Comparison of ENCODE assay signal across 1 cellular context in genomic region chr18:22182884-22183610, GRCh38.
A peak's percentile ranks its signal among the peaks of the same experiment; 100 is the strongest.
TF ChIP-seq lines count a peak whose summit lies in the region.

No MANE protein-coding gene starts in this region.

TF ChIP-seq in HEK293, 187 proteins besides CTCF, POLR2A, EP300 and RAD21 (continued from another document and continues in another):
- no peak for TF ChIP-seq PRDM2 (tag by site-specific recombination; IDR thresholded peaks at IDR 0.05; ENCODE audit: borderline replicate concordance)
- TF ChIP-seq, protein P1, sequence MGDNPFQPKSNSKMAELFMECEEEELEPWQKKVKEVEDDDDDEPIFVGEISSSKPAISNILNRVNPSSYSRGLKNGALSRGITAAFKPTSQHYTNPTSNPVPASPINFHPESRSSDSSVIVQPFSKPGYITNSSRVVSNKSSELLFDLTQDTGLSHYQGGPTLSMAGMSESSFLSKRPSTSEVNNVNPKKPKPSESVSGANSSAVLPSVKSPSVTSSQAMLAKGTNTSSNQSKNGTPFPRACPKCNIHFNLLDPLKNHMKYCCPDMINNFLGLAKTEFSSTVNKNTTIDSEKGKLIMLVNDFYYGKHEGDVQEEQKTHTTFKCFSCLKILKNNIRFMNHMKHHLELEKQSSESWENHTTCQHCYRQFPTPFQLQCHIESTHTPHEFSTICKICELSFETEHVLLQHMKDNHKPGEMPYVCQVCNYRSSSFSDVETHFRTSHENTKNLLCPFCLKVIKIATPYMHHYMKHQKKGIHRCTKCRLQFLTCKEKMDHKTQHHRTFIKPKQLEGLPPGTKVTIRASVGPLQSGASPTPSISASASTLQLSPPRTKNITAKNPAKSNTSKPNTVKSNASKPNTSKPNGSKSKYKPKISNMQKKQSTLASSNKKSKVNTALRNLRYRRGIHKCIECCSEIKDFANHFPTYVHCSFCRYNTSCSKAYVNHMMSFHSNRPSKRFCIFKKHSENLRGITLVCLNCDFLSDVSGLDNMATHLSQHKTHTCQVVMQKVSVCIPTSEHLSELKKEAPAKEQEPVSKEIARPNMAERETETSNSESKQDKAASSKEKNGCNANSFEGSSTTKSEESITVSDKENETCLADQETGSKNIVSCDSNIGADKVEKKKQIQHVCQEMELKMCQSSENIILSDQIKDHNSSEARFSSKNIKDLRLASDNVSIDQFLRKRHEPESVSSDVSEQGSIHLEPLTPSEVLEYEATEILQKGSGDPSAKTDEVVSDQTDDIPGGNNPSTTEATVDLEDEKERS (tag by site-specific recombination; IDR thresholded peaks at IDR 0.05) = no peak
- no peak for TF ChIP-seq SETDB1 (IDR thresholded peaks at IDR 0.05; ENCODE audit: insufficient read length, low read length)
- TF ChIP-seq ZNF274 (IDR thresholded peaks at IDR 0.05; ENCODE audit: low read length) = no peak
- TF ChIP-seq ZNF274 (tag by site-specific recombination; IDR thresholded peaks at IDR 0.05; ENCODE audit: borderline replicate concordance) = no peak
- no peak for TF ChIP-seq ZNF521 (tag by site-specific recombination; IDR thresholded peaks at IDR 0.05)
- peak; percentile 31 for TF ChIP-seq KLF1 (tag by site-specific recombination; IDR thresholded peaks at IDR 0.05)
- TF ChIP-seq REPIN1 (tag by site-specific recombination; IDR thresholded peaks at IDR 0.05; ENCODE audit: low read depth) = no peak
- peak; percentile 70 for TF ChIP-seq ZNF629 (tag by site-specific recombination; IDR thresholded peaks at IDR 0.05)
- TF ChIP-seq ZNF114 (tag by site-specific recombination; IDR thresholded peaks at IDR 0.05) = no peak
- peak; percentile 94 for TF ChIP-seq FEZF1 (tag by site-specific recombination; IDR thresholded peaks at IDR 0.05)
- no peak; the same call in 1 of the 2 replicates for TF ChIP-seq ZNF10 (tag by site-specific recombination; IDR thresholded peaks at IDR 0.05)
- TF ChIP-seq ZNF24 (tag by site-specific recombination; IDR thresholded peaks at IDR 0.05) = no peak
- no peak for TF ChIP-seq ZNF473 (tag by site-specific recombination; IDR thresholded peaks at IDR 0.05)
- TF ChIP-seq ZNF133 (tag by site-specific recombination; IDR thresholded peaks at IDR 0.05) = no peak
- TF ChIP-seq ZNF2 (tag by site-specific recombination; IDR thresholded peaks at IDR 0.05) = no peak
- TF ChIP-seq ZNF639 (tag by site-specific recombination; IDR thresholded peaks at IDR 0.05) = 0 out of 2 replicates have a peak, but pooled peaks have one; percentile 16
- no peak for TF ChIP-seq ZNF174 (tag by site-specific recombination; IDR thresholded peaks at IDR 0.05)
- no peak for TF ChIP-seq SP3 (tag by site-specific recombination; IDR thresholded peaks at IDR 0.05)
- TF ChIP-seq, protein P2, sequence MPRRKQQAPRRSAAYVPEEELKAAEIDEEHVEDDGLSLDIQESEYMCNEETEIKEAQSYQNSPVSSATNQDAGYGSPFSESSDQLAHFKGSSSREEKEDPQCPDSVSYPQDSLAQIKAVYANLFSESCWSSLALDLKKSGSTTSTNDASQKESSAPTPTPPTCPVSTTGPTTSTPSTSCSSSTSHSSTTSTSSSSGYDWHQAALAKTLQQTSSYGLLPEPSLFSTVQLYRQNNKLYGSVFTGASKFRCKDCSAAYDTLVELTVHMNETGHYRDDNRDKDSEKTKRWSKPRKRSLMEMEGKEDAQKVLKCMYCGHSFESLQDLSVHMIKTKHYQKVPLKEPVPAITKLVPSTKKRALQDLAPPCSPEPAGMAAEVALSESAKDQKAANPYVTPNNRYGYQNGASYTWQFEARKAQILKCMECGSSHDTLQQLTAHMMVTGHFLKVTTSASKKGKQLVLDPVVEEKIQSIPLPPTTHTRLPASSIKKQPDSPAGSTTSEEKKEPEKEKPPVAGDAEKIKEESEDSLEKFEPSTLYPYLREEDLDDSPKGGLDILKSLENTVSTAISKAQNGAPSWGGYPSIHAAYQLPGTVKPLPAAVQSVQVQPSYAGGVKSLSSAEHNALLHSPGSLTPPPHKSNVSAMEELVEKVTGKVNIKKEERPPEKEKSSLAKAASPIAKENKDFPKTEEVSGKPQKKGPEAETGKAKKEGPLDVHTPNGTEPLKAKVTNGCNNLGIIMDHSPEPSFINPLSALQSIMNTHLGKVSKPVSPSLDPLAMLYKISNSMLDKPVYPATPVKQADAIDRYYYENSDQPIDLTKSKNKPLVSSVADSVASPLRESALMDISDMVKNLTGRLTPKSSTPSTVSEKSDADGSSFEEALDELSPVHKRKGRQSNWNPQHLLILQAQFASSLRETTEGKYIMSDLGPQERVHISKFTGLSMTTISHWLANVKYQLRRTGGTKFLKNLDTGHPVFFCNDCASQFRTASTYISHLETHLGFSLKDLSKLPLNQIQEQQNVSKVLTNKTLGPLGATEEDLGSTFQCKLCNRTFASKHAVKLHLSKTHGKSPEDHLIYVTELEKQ (tag by site-specific recombination; IDR thresholded peaks at IDR 0.05; ENCODE audit: borderline replicate concordance) = 0 out of 2 replicates have a peak, but pooled peaks have one; percentile 13
- TF ChIP-seq, protein P3, sequence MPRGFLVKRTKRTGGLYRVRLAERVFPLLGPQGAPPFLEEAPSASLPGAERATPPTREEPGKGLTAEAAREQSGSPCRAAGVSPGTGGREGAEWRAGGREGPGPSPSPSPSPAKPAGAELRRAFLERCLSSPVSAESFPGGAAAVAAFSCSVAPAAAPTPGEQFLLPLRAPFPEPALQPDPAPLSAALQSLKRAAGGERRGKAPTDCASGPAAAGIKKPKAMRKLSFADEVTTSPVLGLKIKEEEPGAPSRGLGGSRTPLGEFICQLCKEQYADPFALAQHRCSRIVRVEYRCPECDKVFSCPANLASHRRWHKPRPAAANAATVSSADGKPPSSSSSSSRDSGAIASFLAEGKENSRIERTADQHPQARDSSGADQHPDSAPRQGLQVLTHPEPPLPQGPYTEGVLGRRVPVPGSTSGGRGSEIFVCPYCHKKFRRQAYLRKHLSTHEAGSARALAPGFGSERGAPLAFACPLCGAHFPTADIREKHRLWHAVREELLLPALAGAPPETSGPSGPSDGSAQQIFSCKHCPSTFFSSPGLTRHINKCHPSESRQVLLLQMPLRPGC (tag by site-specific recombination; IDR thresholded peaks at IDR 0.05) = 0 out of 2 replicates have a peak, but pooled peaks have one; percentile 54
- TF ChIP-seq, protein P4, sequence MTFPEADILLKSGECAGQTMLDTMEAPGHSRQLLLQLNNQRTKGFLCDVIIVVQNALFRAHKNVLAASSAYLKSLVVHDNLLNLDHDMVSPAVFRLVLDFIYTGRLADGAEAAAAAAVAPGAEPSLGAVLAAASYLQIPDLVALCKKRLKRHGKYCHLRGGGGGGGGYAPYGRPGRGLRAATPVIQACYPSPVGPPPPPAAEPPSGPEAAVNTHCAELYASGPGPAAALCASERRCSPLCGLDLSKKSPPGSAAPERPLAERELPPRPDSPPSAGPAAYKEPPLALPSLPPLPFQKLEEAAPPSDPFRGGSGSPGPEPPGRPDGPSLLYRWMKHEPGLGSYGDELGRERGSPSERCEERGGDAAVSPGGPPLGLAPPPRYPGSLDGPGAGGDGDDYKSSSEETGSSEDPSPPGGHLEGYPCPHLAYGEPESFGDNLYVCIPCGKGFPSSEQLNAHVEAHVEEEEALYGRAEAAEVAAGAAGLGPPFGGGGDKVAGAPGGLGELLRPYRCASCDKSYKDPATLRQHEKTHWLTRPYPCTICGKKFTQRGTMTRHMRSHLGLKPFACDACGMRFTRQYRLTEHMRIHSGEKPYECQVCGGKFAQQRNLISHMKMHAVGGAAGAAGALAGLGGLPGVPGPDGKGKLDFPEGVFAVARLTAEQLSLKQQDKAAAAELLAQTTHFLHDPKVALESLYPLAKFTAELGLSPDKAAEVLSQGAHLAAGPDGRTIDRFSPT (tag by site-specific recombination; IDR thresholded peaks at IDR 0.05) = 0 out of 2 replicates have a peak, but pooled peaks have one; percentile 34
- TF ChIP-seq ZNF654 (tag by site-specific recombination; IDR thresholded peaks at IDR 0.05; ENCODE audit: low read depth) = no peak
- TF ChIP-seq, protein P5, sequence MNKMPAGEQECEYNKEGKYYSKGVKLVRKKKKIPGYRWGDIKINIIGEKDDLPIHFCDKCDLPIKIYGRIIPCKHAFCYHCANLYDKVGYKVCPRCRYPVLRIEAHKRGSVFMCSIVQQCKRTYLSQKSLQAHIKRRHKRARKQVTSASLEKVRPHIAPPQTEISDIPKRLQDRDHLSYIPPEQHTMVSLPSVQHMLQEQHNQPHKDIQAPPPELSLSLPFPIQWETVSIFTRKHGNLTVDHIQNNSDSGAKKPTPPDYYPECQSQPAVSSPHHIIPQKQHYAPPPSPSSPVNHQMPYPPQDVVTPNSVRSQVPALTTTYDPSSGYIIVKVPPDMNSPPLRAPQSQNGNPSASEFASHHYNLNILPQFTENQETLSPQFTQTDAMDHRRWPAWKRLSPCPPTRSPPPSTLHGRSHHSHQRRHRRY (tag by site-specific recombination; IDR thresholded peaks at IDR 0.05) = no peak
- no peak for TF ChIP-seq ZSCAN23 (tag by site-specific recombination; IDR thresholded peaks at IDR 0.05)
- 0 out of 2 replicates have a peak, but pooled peaks have one; percentile 7 for TF ChIP-seq ZNF623 (tag by site-specific recombination; IDR thresholded peaks at IDR 0.05)
- peak; percentile 74; the same call in 1 of the 2 replicates for TF ChIP-seq BCL11B (tag by site-specific recombination; IDR thresholded peaks at IDR 0.05; ENCODE audit: low read depth)
- no peak for TF ChIP-seq ZNF785 (tag by site-specific recombination; IDR thresholded peaks at IDR 0.05)
- TF ChIP-seq GLI4 (tag by site-specific recombination; IDR thresholded peaks at IDR 0.05) = no peak
- TF ChIP-seq OSR2 (tag by site-specific recombination; IDR thresholded peaks at IDR 0.05) = peak; percentile 83
- no peak for TF ChIP-seq HOXC10 (CRISPR knock-in tag; IDR thresholded peaks at IDR 0.05)
- TF ChIP-seq ZNF169 (tag by site-specific recombination; IDR thresholded peaks at IDR 0.05) = no peak
- no peak for TF ChIP-seq ZNF324 (tag by site-specific recombination; IDR thresholded peaks at IDR 0.05)
- TF ChIP-seq ZNF449 (tag by site-specific recombination; IDR thresholded peaks at IDR 0.05) = no peak
- TF ChIP-seq ZNF544 (tag by site-specific recombination; IDR thresholded peaks at IDR 0.05) = no peak
- no peak for TF ChIP-seq ZNF555 (tag by site-specific recombination; conservative IDR thresholded peaks at IDR 0.05)
- no peak for TF ChIP-seq ZBTB7A (tag by site-specific recombination; IDR thresholded peaks at IDR 0.05; ENCODE audit: low read depth)
- TF ChIP-seq ZNF664 (tag by site-specific recombination; IDR thresholded peaks at IDR 0.05) = 0 out of 2 replicates have a peak, but pooled peaks have one; percentile 73
- no peak for TF ChIP-seq ZNF549 (tag by site-specific recombination; IDR thresholded peaks at IDR 0.05)
- peak; percentile 96 for TF ChIP-seq ZNF843 (tag by site-specific recombination; IDR thresholded peaks at IDR 0.05)
